Comparison of ENCODE assay signal across 14 cellular contexts in the genomic region with DNA sequence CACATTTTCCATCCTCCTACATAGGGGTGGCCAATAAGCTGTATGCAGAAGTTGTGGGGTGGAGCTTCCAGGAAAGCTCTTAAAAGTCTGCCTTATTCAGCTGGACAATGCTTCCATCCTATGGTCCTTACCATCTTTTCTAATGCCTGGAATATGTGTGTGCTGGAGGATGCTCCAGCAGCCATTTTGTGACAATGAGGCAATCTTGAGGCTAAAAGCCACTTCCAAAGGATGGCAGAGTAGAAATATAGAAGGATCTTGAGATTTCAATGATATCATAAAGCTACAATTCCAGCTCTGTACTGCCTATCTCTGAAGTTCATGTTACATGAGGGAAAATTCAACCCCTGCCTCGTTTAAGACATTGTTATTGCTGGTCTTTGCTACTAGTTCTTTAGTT.
"Had no signal": no experiment of that assay in that cellular context is flagged by ENCODE, and none has a peak within 500 bp of the region (broad histone marks: within the 10 kb centered on the region; RNA-seq: fewer than 3 reads in every experiment).

No MANE protein-coding gene starts in this region.

- H3K27me3 ChIP-seq: SJCRH30, thyroid gland had no signal

- H3K4me3 ChIP-seq: body of pancreas, coronary artery, SJCRH30, thyroid gland had no signal

- H3K4me3 Mint-ChIP-seq: natural killer cell had no signal

- H3K4me1 ChIP-seq: foreskin keratinocyte had no signal

- H3K9me3 Mint-ChIP-seq: natural killer cell had no signal

- H3K36me3 ChIP-seq: SJCRH30, thyroid gland had no signal

- H3K27ac ChIP-seq: body of pancreas, coronary artery, foreskin keratinocyte, SJCRH30, thyroid gland had no signal

- H3K4me1 Mint-ChIP-seq: natural killer cell had no signal

- ATAC-seq: body of pancreas, left ventricle myocardium superior, natural killer cell had no signal

- H3K9me3 ChIP-seq: body of pancreas, SJCRH30, thyroid gland had no signal

- H3K27ac Mint-ChIP-seq: natural killer cell had no signal

- DNase-seq: activated CD4-positive, CD25-positive, alpha-beta regulatory T cell treated with anti-CD3 and anti-CD28 coated beads, Interleukin-2, amount 50 U/mL, for 72 hours; amniotic stem cell; body of pancreas; central memory CD4-positive, alpha-beta T cell; effector CD4-positive, alpha-beta T cell; kidney glomerular epithelial cell; left ventricle myocardium superior; mesenchymal stem cell; natural killer cell; SJCRH30; T1000; thyroid gland had no signal
